8 cellular contexts compared by ENCODE assay signal in the genomic region with DNA sequence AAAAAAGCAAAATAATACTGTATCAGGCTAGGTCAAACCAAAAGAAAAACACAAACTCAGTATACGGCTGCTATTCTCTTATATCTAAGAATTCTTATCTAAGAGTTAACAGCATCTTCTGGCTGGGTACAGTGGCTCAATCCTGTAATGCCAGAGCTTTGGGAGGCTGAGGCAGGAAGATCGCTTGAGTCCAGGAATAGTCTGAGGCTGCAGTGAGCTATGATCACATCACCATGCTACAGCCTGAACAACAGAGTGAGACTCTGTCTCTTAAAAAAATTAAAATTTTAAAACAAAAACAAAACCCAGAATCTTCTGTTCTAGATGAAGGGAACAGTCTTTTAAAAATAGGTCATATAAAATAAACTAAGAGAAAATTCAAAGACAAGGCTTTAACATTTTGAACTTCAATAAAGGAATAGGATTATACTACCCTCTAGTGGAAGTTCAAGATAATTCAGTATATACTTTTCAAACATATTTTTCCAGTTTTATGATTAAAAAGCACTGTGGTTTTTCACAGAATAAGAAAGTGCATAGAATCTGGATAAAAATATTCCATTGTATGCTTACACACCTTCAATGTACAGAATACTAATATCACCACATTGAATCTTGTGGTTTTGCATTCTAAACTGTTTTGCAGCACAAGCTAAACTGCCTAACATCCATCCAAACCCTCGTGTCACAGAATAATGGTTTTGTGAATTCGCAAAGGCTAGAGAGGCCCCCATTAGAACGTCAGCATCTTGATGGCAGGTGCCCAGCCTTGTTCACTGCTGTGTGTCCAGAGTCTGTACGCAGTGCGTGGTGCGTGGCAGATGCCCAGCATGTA. TPM values are rescaled to one million over a fixed set of nuclear protein-coding genes. Genes with fewer than 3 reads are reported as not detected.
DNase-seq lines count a peak whose midpoint lies in the region; ATAC-seq, FAIRE-seq and TF ChIP-seq lines count a peak whose summit lies in the region.

No MANE protein-coding gene starts in this region.

- DNase-seq in GF-D8 (lab: John Stamatoyannopoulos, UW) (peak; percentile 15), NCI-H1694 treated with DMSO at 0.1 percent for 48 hours (lab: John Stamatoyannopoulos, UW) (peak; percentile 61), astrocyte of the cerebellum (ENCODE audit: low read depth) (peak; percentile 11), HepG2 (ENCODE audit: low spot score) (peak; percentile 10), globus pallidus (ENCODE audit: low spot score) (no peak), HK-2 (ENCODE audit: unreplicated experiment) (no peak)
- DNase-seq in activated CD4-positive, alpha-beta T cell treated with anti-CD3 and anti-CD28 coated beads for 4 hours = no peak

- no peaks in the 10 kb centered on the region; a peak in 2 of 5 replicates for H3K36me3 ChIP-seq in HepG2 (replicated peaks in 1 of 2; ENCODE audit: control insufficient read depth in 1 of 2, insufficient read depth in 2 of 2, low read length in 2 of 2)

- no TSS peak for BruUV-seq in HepG2 (replicated peaks; lab: Mats Ljungman, UMichigan)

- H3K4me2 ChIP-seq in HepG2 (ENCODE audit: low read depth, low read length) = no peak overlapping the region

- no peak for TF ChIP-seq EP300 in HepG2 (IDR thresholded peaks at IDR 0.05; ENCODE audit: low read depth in 2 of 2, low read length in 2 of 2)
- no peak for TF ChIP-seq EP300 in HepG2 (CRISPR knock-in tag; IDR thresholded peaks at IDR 0.05; ENCODE audit: borderline replicate concordance)

- no peak for TF ChIP-seq POLR2A in HepG2 (IDR thresholded peaks at IDR 0.05; ENCODE audit: insufficient read depth in 1 of 2, low read depth in 2 of 2, low read length in 2 of 2)

- TF ChIP-seq CTCF in astrocyte of the cerebellum (IDR thresholded peaks at IDR 0.05; ENCODE audit: low read depth, low read length, missing control alignments) (no peak), HepG2 (CRISPR knock-in tag; IDR thresholded peaks at IDR 0.05) (0 out of 2 replicates have a peak, but pooled peaks have one; percentile 32)

- no peaks in the 10 kb centered on the region for H3K79me2 ChIP-seq in HepG2 (ENCODE audit: insufficient read depth, low read length)

- no peak for FAIRE-seq in HepG2 (lab: Jason Lieb, UNC)

- 79% methylated on average over 8 of the region's 8 CpGs for WGBS in HepG2 (ENCODE audit: low lambda C conversion rate)

- POLR2A ChIA-PET in HepG2 (lab: Yijun Ruan, JAX) = no interaction called here

- H3K27me3 ChIP-seq in HepG2 (ENCODE audit: control insufficient read depth in 1 of 2, insufficient read depth in 2 of 2, low read length in 2 of 2) = no peaks in the 10 kb centered on the region

- no peak overlapping the region for H3K4me3 ChIP-seq in astrocyte of the cerebellum (ENCODE audit: low read depth, low read length)
- H3K4me3 ChIP-seq in HepG2 (replicated peaks in 1 of 3; ENCODE audit: insufficient read depth in 1 of 3, low read depth in 2 of 3, low read length in 3 of 3) = no peak overlapping the region

- no peak for TF ChIP-seq RAD21 in HepG2 (CRISPR knock-in tag; IDR thresholded peaks at IDR 0.05)

- ATAC-seq in HepG2 (no peak), GM21737 (IDR thresholded peaks at IDR 0.05; ENCODE audit: unreplicated experiment) (no peak)

- no peak overlapping the region for H3K27ac ChIP-seq in HepG2 (ENCODE audit: extremely low read length, insufficient read depth, low read length)

- no peaks in the 10 kb centered on the region; the same call in 1 of the 2 replicates for H3K4me1 ChIP-seq in HepG2 (ENCODE audit: insufficient read depth, low read length)

- CTCF ChIA-PET in HepG2 (lab: Yijun Ruan, JAX; ENCODE audit: low intra/inter-chr PET ratio, low total read pairs) = interaction anchor here (1.4 to 2.3 kb wide), 2 partner anchors 132 to 1412 kb away, joined by 3 to 7 read pairs; no protein-coding TSS in a partner anchor

- no peak overlapping the region for H3K9ac ChIP-seq in HepG2 (ENCODE audit: insufficient read depth, low read depth, low read length)

- no peaks in the 10 kb centered on the region for H3K9me3 ChIP-seq in HepG2 (ENCODE audit: low read length)

- H4K20me1 ChIP-seq in HepG2 (ENCODE audit: insufficient read depth, low read length) = no peaks in the 10 kb centered on the region

- no peak overlapping the region for H2AFZ ChIP-seq in HepG2 (ENCODE audit: low read length)

- intact Hi-C loops in HepG2 (cut with micrococcal nuclease; ENCODE audit: unreplicated experiment) = loop anchor here (1.0 kb wide), 1 partner anchor 1494 kb away; no protein-coding TSS in a partner anchor

- in situ Hi-C loops in astrocyte of the cerebellum (cut with HindIII; ENCODE audit: low sequenced_read_pairs) = loop anchor here (25.0 kb wide), 1 partner anchor 361 kb away; no protein-coding TSS in a partner anchor
- in situ Hi-C loops in HepG2 (cut with HindIII; ENCODE audit: extremely low pct_ligation_motif_present, low pct_unique_long_range_greater_than_20kb) = loop anchor here (10.0 to 25.0 kb wide), 2 partner anchors 99 to 1411 kb away; no protein-coding TSS in a partner anchor

TF ChIP-seq in HepG2, 621 proteins besides CTCF, POLR2A, EP300 and RAD21:
- TF ChIP-seq, protein P1, sequence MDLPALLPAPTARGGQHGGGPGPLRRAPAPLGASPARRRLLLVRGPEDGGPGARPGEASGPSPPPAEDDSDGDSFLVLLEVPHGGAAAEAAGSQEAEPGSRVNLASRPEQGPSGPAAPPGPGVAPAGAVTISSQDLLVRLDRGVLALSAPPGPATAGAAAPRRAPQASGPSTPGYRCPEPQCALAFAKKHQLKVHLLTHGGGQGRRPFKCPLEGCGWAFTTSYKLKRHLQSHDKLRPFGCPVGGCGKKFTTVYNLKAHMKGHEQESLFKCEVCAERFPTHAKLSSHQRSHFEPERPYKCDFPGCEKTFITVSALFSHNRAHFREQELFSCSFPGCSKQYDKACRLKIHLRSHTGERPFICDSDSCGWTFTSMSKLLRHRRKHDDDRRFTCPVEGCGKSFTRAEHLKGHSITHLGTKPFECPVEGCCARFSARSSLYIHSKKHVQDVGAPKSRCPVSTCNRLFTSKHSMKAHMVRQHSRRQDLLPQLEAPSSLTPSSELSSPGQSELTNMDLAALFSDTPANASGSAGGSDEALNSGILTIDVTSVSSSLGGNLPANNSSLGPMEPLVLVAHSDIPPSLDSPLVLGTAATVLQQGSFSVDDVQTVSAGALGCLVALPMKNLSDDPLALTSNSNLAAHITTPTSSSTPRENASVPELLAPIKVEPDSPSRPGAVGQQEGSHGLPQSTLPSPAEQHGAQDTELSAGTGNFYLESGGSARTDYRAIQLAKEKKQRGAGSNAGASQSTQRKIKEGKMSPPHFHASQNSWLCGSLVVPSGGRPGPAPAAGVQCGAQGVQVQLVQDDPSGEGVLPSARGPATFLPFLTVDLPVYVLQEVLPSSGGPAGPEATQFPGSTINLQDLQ (CRISPR knock-in tag; IDR thresholded peaks at IDR 0.05) = no peak
- TF ChIP-seq STAG1 (CRISPR knock-in tag; IDR thresholded peaks at IDR 0.05) = peak; percentile 66

RNA-seq across cellular contexts. Expression of a gene that starts 39.3 kb away (rescaled TPM):
- total RNA-seq in HepG2 (2016; rRNA removed; fragmentation: Illumina TruSeq; extraction: Trizol) = 6.6 and 12.7 TPM in 2 replicates
- 4.0 and 6.3 TPM in 2 replicates for total RNA-seq in HepG2 (2016; cell fraction: cytosol; rRNA removed; fragmentation: Illumina TruSeq; extraction: Trizol; ENCODE audit: low read depth)
- total RNA-seq in HepG2 (2016; cell fraction: insoluble cytoplasmic fraction; rRNA removed; fragmentation: Illumina TruSeq; extraction: Trizol) = 7.4 and 13.1 TPM in 2 replicates
- total RNA-seq in HepG2 (2016; cell fraction: membrane; rRNA removed; fragmentation: Illumina TruSeq; extraction: Trizol) = 7.6 and 10.7 TPM in 2 replicates
- 9.5 and 10.2 TPM in 2 replicates for total RNA-seq in HepG2 (2016; cell fraction: nucleus; rRNA removed; fragmentation: Illumina TruSeq; extraction: Trizol)
- polyA plus RNA-seq in HepG2 (2011; rRNA removed) = 19.1 and 23.6 TPM in 2 replicates
- polyA plus RNA-seq in HepG2 (2011; cell fraction: cytosol; rRNA removed) = 14.8 and 15.9 TPM in 2 replicates
- polyA plus RNA-seq in HepG2 (2011; cell fraction: nucleus; rRNA removed) = 10.7 and 11.1 TPM in 2 replicates
- polyA plus RNA-seq in HepG2 (2012) = 7.9 and 12.4 TPM in 2 replicates
- 6.9 and 8.6 TPM in 2 replicates for polyA plus RNA-seq in HepG2 (2016; cell fraction: cytosol; fragmentation: Illumina TruSeq; extraction: Trizol; ENCODE audit: low read depth)
- 21.9 and 26.4 TPM in 2 replicates for polyA plus RNA-seq in HepG2 (2016; cell fraction: insoluble cytoplasmic fraction; fragmentation: Illumina TruSeq; extraction: Trizol; ENCODE audit: low read depth)
- 12.4 and 13.5 TPM in 2 replicates for polyA plus RNA-seq in HepG2 (2016; cell fraction: membrane; fragmentation: Illumina TruSeq; extraction: Trizol; ENCODE audit: low read depth)
- 13.9 and 16.8 TPM in 2 replicates for polyA plus RNA-seq in HepG2 (2016; cell fraction: nucleus; fragmentation: Illumina TruSeq; extraction: Trizol; ENCODE audit: insufficient read depth, low read depth)
- 13.1 and 15.6 TPM in 2 replicates for polyA minus RNA-seq in HepG2 (2011; rRNA and poly(A)+ RNA removed; ENCODE audit: low replicate concordance)
- 7.1 and 7.2 TPM in 2 replicates for polyA minus RNA-seq in HepG2 (2011; cell fraction: cytosol; rRNA and poly(A)+ RNA removed)
- 7.9 and 9.2 TPM in 2 replicates for polyA minus RNA-seq in HepG2 (2011; cell fraction: nucleus; rRNA and poly(A)+ RNA removed)

Comparison
In these comparisons a context has a peak if more than half of its experiments do, and no peak if none do; other contexts are left out.
1. DNase-seq: peak in GF-D8 (single experiment), NCI-H1694 treated with DMSO at 0.1 percent for 48 hours (single experiment), astrocyte of the cerebellum (single experiment) and HepG2 (single experiment); none in activated CD4-positive, alpha-beta T cell treated with anti-CD3 and anti-CD28 coated beads for 4 hours (0 of 2), globus pallidus (single experiment) and HK-2 (single experiment).